In genomic region chr6:126285871-126286270, GRCh38 we compare ENCODE assay signal across 34 cellular contexts.
"Had no signal": no experiment of that assay in that cellular context is flagged by ENCODE, and none has a peak within 500 bp of the region (broad histone marks: within the 10 kb centered on the region; RNA-seq: fewer than 3 reads in every experiment).

No MANE protein-coding gene starts in this region.

- H3K4me2 ChIP-seq: KMS-11 had no signal

- H3K27ac ChIP-seq: KMS-11 had no signal

- H3K9me3 ChIP-seq: MG63 had no signal

- DNase-seq: Karpas-422, Kasumi-1, KG1, MG63, MM.1S, MV-4-11, NCI-H1048, NCI-H1092, NCI-H1092 treated with DMSO at 0.1 percent for 48 hours, NCI-H1105, NCI-H1105 treated with DMSO at 0.1 percent for 48 hours, NCI-H1417, NCI-H1417 treated with DMSO at 0.1 percent for 48 hours, NCI-H1436, NCI-H1436 treated with DMSO at 0.1 percent for 48 hours, NCI-H146, NCI-H1694, NCI-H1694 treated with DMSO at 0.1 percent for 48 hours, NCI-H187, NCI-H187 treated with DMSO at 0.1 percent for 48 hours, NCI-H1930, NCI-H2029, NCI-H2029 treated with DMSO at 0.1 percent for 48 hours, NCI-H2081, NCI-H2081 treated with DMSO at 0.1 percent for 48 hours, NCI-H2107, NCI-H2171, NCI-H2171 treated with DMSO at 0.1 percent for 48 hours, NCI-H2227 treated with DMSO at 0.1 percent for 48 hours, NCI-H226, NCI-H345, NCI-H446, NCI-H446 treated with DMSO at 0.1 percent for 48 hours had no signal

- H3K4me3 ChIP-seq: MG63 had no signal

- H3K36me3 ChIP-seq: MG63 had no signal

- H3K27me3 ChIP-seq: MG63 had no signal
